ENCODE assay signal across 18 cellular contexts in genomic region chr11:119482561-119483001, GRCh38. TPM values are rescaled to one million over a fixed set of nuclear protein-coding genes. Genes with fewer than 3 reads are reported as not detected.
"Had no signal": no experiment of that assay in that cellular context is flagged by ENCODE, and none has a peak within 500 bp of the region (broad histone marks: within the 10 kb centered on the region; RNA-seq: fewer than 3 reads in every experiment).

No MANE protein-coding gene starts in this region.

- H3K4me3 Mint-ChIP-seq: activated T-helper 1 cell treated with anti-CD3 and anti-CD28 coated beads, Interleukin-12 subunit alpha, Interleukin-12 subunit beta, Interleukin-2, Interleukin-4 antibody, amounts not matched to agents 30 ng/mL and 10 ng/mL and 1 ng/mL, durations not matched to agents 14 hours and 24 hours and 36 hours; naive thymus-derived CD4-positive, alpha-beta T cell; T-helper 2 cell treated with Interferon-gamma antibody and Interleukin-4, amounts not matched to agents 5 μg/mL and 100 μg/mL, for 36 hours had no signal

- H3K27me3 ChIP-seq: dorsolateral prefrontal cortex, gastroesophageal sphincter, upper lobe of left lung had no signal

- H3K4me3 ChIP-seq: gastroesophageal sphincter, heart right ventricle, mucosa of descending colon, upper lobe of left lung had no signal

- H3K9me3 Mint-ChIP-seq: activated T-helper 1 cell treated with anti-CD3 and anti-CD28 coated beads, Interleukin-12 subunit alpha, Interleukin-12 subunit beta, Interleukin-2, Interleukin-4 antibody, amounts not matched to agents 30 ng/mL and 10 ng/mL and 1 ng/mL, durations not matched to agents 14 hours and 24 hours and 36 hours; T-helper 2 cell treated with Interferon-gamma antibody and Interleukin-4, amounts not matched to agents 5 μg/mL and 100 μg/mL, for 36 hours had no signal

- ATAC-seq: activated CD4-positive, CD25-positive, alpha-beta regulatory T cell treated with anti-CD3 and anti-CD28 coated beads, Interleukin-2, amount 50 U/mL, for 24 hours; gastroesophageal sphincter; left cardiac atrium; mucosa of descending colon; naive thymus-derived CD4-positive, alpha-beta T cell had no signal

- H3K9me3 ChIP-seq: gastroesophageal sphincter, heart right ventricle, mucosa of descending colon, neutrophil, upper lobe of left lung had no signal

- H3K27ac ChIP-seq: dorsolateral prefrontal cortex, gastroesophageal sphincter, heart right ventricle, neutrophil, upper lobe of left lung had no signal

- H3K27ac Mint-ChIP-seq: activated T-helper 1 cell treated with anti-CD3 and anti-CD28 coated beads, Interleukin-12 subunit alpha, Interleukin-12 subunit beta, Interleukin-2, Interleukin-4 antibody, amounts not matched to agents 30 ng/mL and 10 ng/mL and 1 ng/mL, durations not matched to agents 14 hours and 24 hours and 36 hours; T-helper 2 cell treated with Interferon-gamma antibody and Interleukin-4, amounts not matched to agents 5 μg/mL and 100 μg/mL, for 36 hours had no signal

- H3K36me3 Mint-ChIP-seq: naive thymus-derived CD4-positive, alpha-beta T cell had no signal

- H3K36me3 ChIP-seq: gastroesophageal sphincter, heart right ventricle, neutrophil, upper lobe of left lung had no signal

- DNase-seq: activated CD4-positive, alpha-beta T cell treated with anti-CD3 and anti-CD28 coated beads, Interleukin-2, amount 50 U/mL, for 4 hours; activated naive CD4-positive, alpha-beta T cell treated with Interleukin-2 at 50 U/mL for 16 hours; erythroblast; heart right ventricle; mucosa of descending colon; stimulated activated CD4-positive, alpha-beta T cell treated with anti-CD3 and anti-CD28 coated beads, Interleukin-15, amount 100 ng/mL, for 24 hours; stimulated activated CD4-positive, alpha-beta T cell treated with anti-CD3 and anti-CD28 coated beads, Interleukin-4, amount 100 ng/mL, for 1 hour; stimulated activated naive CD4-positive, alpha-beta T cell treated with Interleukin-2 at 50 U/mL for 16 hours; SW 1271 had no signal

RNA-seq across cellular contexts. Expression of gene THY1, which starts 59.6 kb away (rescaled TPM):
- polyA plus RNA-seq: naive thymus-derived CD4-positive, alpha-beta T cell had no signal
